Comparison of ENCODE assay signal across 1 cellular context in the genomic region with DNA sequence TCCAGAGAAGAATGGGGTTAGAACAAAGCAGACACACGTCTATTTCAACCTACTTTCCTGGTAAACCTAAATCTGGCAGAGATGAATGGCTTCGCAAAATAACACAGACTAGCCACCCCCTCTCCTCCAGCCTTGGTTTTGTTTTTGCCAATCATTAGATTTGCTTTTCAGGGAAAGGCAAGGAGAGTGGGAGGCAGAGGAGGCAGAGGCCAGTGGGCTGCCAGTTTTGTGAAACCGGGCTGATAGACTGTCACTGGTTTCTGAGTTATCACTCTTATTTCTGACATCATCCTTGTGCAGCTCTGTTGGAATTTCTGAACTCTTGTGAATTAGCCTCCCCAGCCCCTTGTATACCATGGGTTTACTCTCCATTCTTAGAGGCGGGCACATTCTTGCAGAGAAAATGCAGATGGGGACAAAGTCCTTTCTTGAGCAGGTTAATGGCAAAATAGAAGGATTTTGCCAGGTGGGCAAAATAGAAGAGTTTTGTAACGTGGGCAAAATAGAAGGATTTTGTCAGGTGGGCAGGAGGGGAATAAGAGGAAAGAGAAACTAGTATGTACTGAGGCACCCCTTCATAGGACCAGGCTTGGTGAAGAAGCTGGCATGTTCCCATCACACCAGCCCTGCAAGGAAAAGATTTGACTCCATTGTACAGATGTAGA.
A peak's percentile ranks its signal among the peaks of the same experiment; 100 is the strongest.
TF ChIP-seq lines count a peak whose summit lies in the region.

No MANE protein-coding gene starts in this region.

TF ChIP-seq in HEK293, 187 proteins besides CTCF, POLR2A, EP300 and RAD21:
- peak; percentile 96 for TF ChIP-seq ZFHX2 (tag by site-specific recombination; conservative IDR thresholded peaks at IDR 0.05)
- TF ChIP-seq PRDM1 (tag by site-specific recombination; IDR thresholded peaks at IDR 0.05), result peak; percentile 61
- TF ChIP-seq, protein P1, sequence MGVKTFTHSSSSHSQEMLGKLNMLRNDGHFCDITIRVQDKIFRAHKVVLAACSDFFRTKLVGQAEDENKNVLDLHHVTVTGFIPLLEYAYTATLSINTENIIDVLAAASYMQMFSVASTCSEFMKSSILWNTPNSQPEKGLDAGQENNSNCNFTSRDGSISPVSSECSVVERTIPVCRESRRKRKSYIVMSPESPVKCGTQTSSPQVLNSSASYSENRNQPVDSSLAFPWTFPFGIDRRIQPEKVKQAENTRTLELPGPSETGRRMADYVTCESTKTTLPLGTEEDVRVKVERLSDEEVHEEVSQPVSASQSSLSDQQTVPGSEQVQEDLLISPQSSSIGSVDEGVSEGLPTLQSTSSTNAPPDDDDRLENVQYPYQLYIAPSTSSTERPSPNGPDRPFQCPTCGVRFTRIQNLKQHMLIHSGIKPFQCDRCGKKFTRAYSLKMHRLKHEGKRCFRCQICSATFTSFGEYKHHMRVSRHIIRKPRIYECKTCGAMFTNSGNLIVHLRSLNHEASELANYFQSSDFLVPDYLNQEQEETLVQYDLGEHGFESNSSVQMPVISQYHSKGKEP (tag by site-specific recombination; IDR thresholded peaks at IDR 0.05), result no peak
- TF ChIP-seq ZNF560 (tag by site-specific recombination; IDR thresholded peaks at IDR 0.05; ENCODE audit: borderline replicate concordance), result no peak
- peak; percentile 96 for TF ChIP-seq EGR2 (tag by site-specific recombination; IDR thresholded peaks at IDR 0.05; ENCODE audit: low read depth)
